8 cellular contexts compared by ENCODE assay signal in the genomic region with DNA sequence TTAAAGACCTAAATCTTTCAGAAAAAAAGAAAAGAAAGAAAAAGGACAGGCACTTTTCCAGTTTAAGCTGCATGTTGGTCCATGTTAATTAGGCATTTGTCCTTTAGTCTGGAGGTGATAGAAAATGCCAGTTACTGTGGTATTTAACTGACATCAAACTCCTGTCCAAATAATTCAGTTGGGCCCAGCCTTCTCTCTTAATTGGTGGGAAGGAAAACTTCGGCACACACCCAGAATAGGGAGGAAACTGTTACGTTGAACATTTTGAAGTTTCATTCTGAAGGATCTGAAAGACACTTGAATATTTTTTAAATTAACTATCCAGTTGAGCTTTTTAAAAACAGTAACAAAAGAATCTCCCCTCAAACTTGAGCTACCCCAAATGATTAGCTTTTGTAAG. TPM values are rescaled to one million over a fixed set of nuclear protein-coding genes. Genes with fewer than 3 reads are reported as not detected.
DNase-seq lines count a peak whose midpoint lies in the region; ATAC-seq and TF ChIP-seq lines count a peak whose summit lies in the region.

No MANE protein-coding gene starts in this region.

- POLR2A ChIA-PET in activated CD8-positive, alpha-beta T cell treated with anti-CD3 and anti-CD28 coated beads for 36 hours (lab: Charles Lee), result interaction anchor here (1.0 to 2.8 kb wide), 6 partner anchors 10 to 37 kb away, joined by 3 to 17 read pairs (median 6); a partner anchor contains a TSS

- H3K27me3 Mint-ChIP-seq in activated T-cell treated with anti-CD3 and anti-CD28 coated beads, Interleukin-2, amount 50 U/mL, for 72 hours (ENCODE audit: low read depth), result no peaks in the 10 kb centered on the region
- no peaks in the 10 kb centered on the region for H3K27me3 Mint-ChIP-seq in activated CD8-positive, alpha-beta T cell treated with anti-CD3 and anti-CD28 coated beads for 36 hours

- WGBS in thymus, result 83% methylated on average over 2 of the region's 2 CpGs

- intact Hi-C loops in activated CD8-positive, alpha-beta T cell treated with anti-CD3 and anti-CD28 coated beads for 36 hours (cut with micrococcal nuclease), result no loop called here
- intact Hi-C loops in left colon (cut with DNase I, micrococcal nuclease), result no loop called here

- H3K9me3 Mint-ChIP-seq in activated T-cell treated with anti-CD3 and anti-CD28 coated beads, Interleukin-2, amount 50 U/mL, for 72 hours, result no peaks in the 10 kb centered on the region
- no peaks in the 10 kb centered on the region for H3K9me3 Mint-ChIP-seq in activated CD8-positive, alpha-beta T cell treated with anti-CD3 and anti-CD28 coated beads for 36 hours

- no peaks in the 10 kb centered on the region for H3K27me3 ChIP-seq in thymus (ENCODE audit: control insufficient read depth, insufficient read depth)

- H3K36me3 ChIP-seq in thymus (ENCODE audit: control insufficient read depth, insufficient read depth), result peaks cover 5% of the 10 kb centered on the region

- H3K9me3 ChIP-seq in thymus (ENCODE audit: control insufficient read depth), result no peaks in the 10 kb centered on the region

- peak overlapping the region; percentile 90 for H3K27ac ChIP-seq in thymus (ENCODE audit: low read depth)

- no peaks in the 10 kb centered on the region for H3K36me3 Mint-ChIP-seq in activated T-cell treated with anti-CD3 and anti-CD28 coated beads, Interleukin-2, amount 50 U/mL, for 72 hours (ENCODE audit: insufficient read depth in 2 of 2)
- H3K36me3 Mint-ChIP-seq in activated CD8-positive, alpha-beta T cell treated with anti-CD3 and anti-CD28 coated beads for 36 hours (ENCODE audit: low read depth), result peaks cover 1% of the 10 kb centered on the region

- peak overlapping the region; percentile 98 for H3K27ac Mint-ChIP-seq in activated T-cell treated with anti-CD3 and anti-CD28 coated beads, Interleukin-2, amount 50 U/mL, for 72 hours
- H3K27ac Mint-ChIP-seq in activated CD8-positive, alpha-beta T cell treated with anti-CD3 and anti-CD28 coated beads for 36 hours, result peak overlapping the region; percentile 95

- H3K4me1 ChIP-seq in thymus (ENCODE audit: control insufficient read depth, insufficient read depth, low read length), result peaks cover 43% of the 10 kb centered on the region

- DNase-seq in activated T-cell treated with anti-CD3 and anti-CD28 coated beads, Interleukin-2, amount 50 U/mL, for 72 hours, result no peak
- no peak for DNase-seq in activated T-cell treated with anti-CD3 and anti-CD28 coated beads, Interleukin-2, amount 50 U/mL, for 1 hour
- DNase-seq in activated CD8-positive, alpha-beta T cell treated with anti-CD3 and anti-CD28 coated beads for 36 hours, result no peak
- DNase-seq in left colon (no peak), NOMO-1 treated with dmso at 0.1 percent for 144 hours (lab: John Stamatoyannopoulos, UW; ENCODE audit: unreplicated experiment) (no peak), DMS153 (lab: John Stamatoyannopoulos, UW) (no peak)
- DNase-seq in stimulated activated CD4-positive, alpha-beta T cell treated with anti-CD3 and anti-CD28 coated beads, Interleukin-12 subunit alpha, Interleukin-12 subunit beta, amount 100 ng/mL, for 4 hours, result no peak

- ATAC-seq in activated T-cell treated with anti-CD3 and anti-CD28 coated beads, Interleukin-2, amount 50 U/mL, for 72 hours (replicated peaks in 1 of 2), result no peak
- no peak for ATAC-seq in activated CD8-positive, alpha-beta T cell treated with anti-CD3 and anti-CD28 coated beads for 36 hours
- ATAC-seq in left colon, result peak; percentile 10

- no peak for TF ChIP-seq CTCF in activated CD8-positive, alpha-beta T cell treated with anti-CD3 and anti-CD28 coated beads for 36 hours (IDR thresholded peaks at IDR 0.05)

- CTCF ChIA-PET in activated CD8-positive, alpha-beta T cell treated with anti-CD3 and anti-CD28 coated beads for 36 hours (lab: Charles Lee), result interaction anchor here (0.8 to 2.4 kb wide), 10 partner anchors 9 to 461 kb away, joined by 3 to 7 read pairs (median 4); no protein-coding TSS in a partner anchor

- no peak overlapping the region for H3K4me3 ChIP-seq in thymus (ENCODE audit: low read length)

- H3K4me1 Mint-ChIP-seq in activated T-cell treated with anti-CD3 and anti-CD28 coated beads, Interleukin-2, amount 50 U/mL, for 72 hours (ENCODE audit: low read depth), result peaks cover 90% of the 10 kb centered on the region
- peaks cover 79% of the 10 kb centered on the region for H3K4me1 Mint-ChIP-seq in activated CD8-positive, alpha-beta T cell treated with anti-CD3 and anti-CD28 coated beads for 36 hours (ENCODE audit: low read depth)

- H3K4me3 Mint-ChIP-seq in activated T-cell treated with anti-CD3 and anti-CD28 coated beads, Interleukin-2, amount 50 U/mL, for 72 hours, result peak overlapping the region; percentile 85 to 97
- H3K4me3 Mint-ChIP-seq in activated CD8-positive, alpha-beta T cell treated with anti-CD3 and anti-CD28 coated beads for 36 hours, result peak overlapping the region; percentile 61

RNA-seq across cellular contexts. Expression of a gene that starts 30.4 kb away (rescaled TPM):
- total RNA-seq in activated T-cell treated with anti-CD3 and anti-CD28 coated beads, Interleukin-2, amount 50 U/mL, for 72 hours, result 10 to 100 TPM; 16.0 to 16.4 TPM
- 10 to 100 TPM; 18.7 to 19.7 TPM for total RNA-seq in activated CD8-positive, alpha-beta T cell treated with anti-CD3 and anti-CD28 coated beads for 36 hours
- total RNA-seq in left colon, result 100 to 1,000 TPM in 1 of 2 donors, 10 to 100 TPM in 1; 76.9 to 101 TPM
- 9.2 TPM for polyA plus RNA-seq in thymus
